13 cellular contexts compared by ENCODE assay signal in genomic region chr2:151765760-151766159, GRCh38. TPM values are rescaled to one million over a fixed set of nuclear protein-coding genes. Genes with fewer than 3 reads are reported as not detected.
A peak's percentile ranks its signal among the peaks of the same experiment; 100 is the strongest.
DNase-seq lines count a peak whose midpoint lies in the region; ATAC-seq and TF ChIP-seq lines count a peak whose summit lies in the region.
"Had no signal": no experiment of that assay in that cellular context is flagged by ENCODE, and none has a peak within 500 bp of the region (broad histone marks: within the 10 kb centered on the region; RNA-seq: fewer than 3 reads in every experiment).

No MANE protein-coding gene starts in this region.

- H3K9me3 Mint-ChIP-seq in mesothelial cell of epicardium = peaks cover 7% of the 10 kb centered on the region

- no peak for TF ChIP-seq CTCF in OCI-LY7 (conservative IDR thresholded peaks at IDR 0.05; ENCODE audit: low read length)
- TF ChIP-seq CTCF in mesothelial cell of epicardium (IDR thresholded peaks at IDR 0.05; ENCODE audit: unreplicated experiment) = no peak

- no peaks in the 10 kb centered on the region for H4K20me1 ChIP-seq in OCI-LY7 (ENCODE audit: insufficient read depth, low read length)

- CTCF ChIA-PET in OCI-LY7 (lab: Charles Lee; ENCODE audit: unreplicated experiment) = interaction anchor here (0.6 kb wide), 1 partner anchor 285 kb away, joined by 3 read pairs; no protein-coding TSS in a partner anchor

- H2AFZ ChIP-seq in OCI-LY7 (ENCODE audit: low read length) = peak overlapping the region; percentile 72

- intact Hi-C loops in OCI-LY7 (cut with micrococcal nuclease; ENCODE audit: unreplicated experiment) = no loop called here

- H3K4me3 Mint-ChIP-seq in mesothelial cell of epicardium = no peak overlapping the region
- H3K4me3 Mint-ChIP-seq: CD4-positive, alpha-beta memory T cell had no signal

- H3K36me3 Mint-ChIP-seq in mesothelial cell of epicardium = peaks cover 3% of the 10 kb centered on the region

- peaks cover 3% of the 10 kb centered on the region; the same call in 1 of the 2 replicates for H3K36me3 ChIP-seq in OCI-LY7 (ENCODE audit: insufficient read depth, low read length)
- H3K36me3 ChIP-seq: colonic mucosa, pancreas had no signal

- H3K27ac ChIP-seq in OCI-LY7 (ENCODE audit: low read depth, low read length, poor library complexity, severe bottlenecking) = peak overlapping the region; percentile 52
- H3K27ac ChIP-seq: colonic mucosa, pancreas had no signal

- peaks cover 34% of the 10 kb centered on the region for H3K4me1 ChIP-seq in OCI-LY7 (ENCODE audit: insufficient read depth, low read length, poor library complexity, severe bottlenecking)
- H3K4me1 ChIP-seq: colonic mucosa, pancreas had no signal

- no peaks in the 10 kb centered on the region for H3K9me2 ChIP-seq in OCI-LY7 (ENCODE audit: insufficient read depth, low read length)

- H3K79me2 ChIP-seq in OCI-LY7 (ENCODE audit: insufficient read depth, low read depth, low read length) = no peaks in the 10 kb centered on the region

- no peaks in the 10 kb centered on the region for H3K9me3 ChIP-seq in OCI-LY7 (ENCODE audit: low read length)
- H3K9me3 ChIP-seq: colonic mucosa, pancreas had no signal

- H3K27ac Mint-ChIP-seq in mesothelial cell of epicardium = peak overlapping the region; percentile 37

- peaks cover 13% of the 10 kb centered on the region for H3K4me1 Mint-ChIP-seq in mesothelial cell of epicardium

- peak overlapping the region; percentile 48; the same call in 1 of the 2 replicates for H3K4me2 ChIP-seq in OCI-LY7 (ENCODE audit: low read length)

- no TSS peak for BruUV-seq in OCI-LY7 (replicated peaks; lab: Mats Ljungman, UMichigan)

- in situ Hi-C loops in G401 (cut with HindIII; ENCODE audit: low sequenced_read_pairs) = no loop called here

- POLR2A ChIA-PET in OCI-LY7 (lab: Charles Lee) = interaction anchor here (0.6 to 1.0 kb wide), 2 partner anchors 16 to 39 kb away, joined by 4 read pairs; no protein-coding TSS in a partner anchor

- no peak overlapping the region for H3K4me3 ChIP-seq in OCI-LY7 (ENCODE audit: low read depth, low read length, poor library complexity, severe bottlenecking)
- H3K4me3 ChIP-seq: colonic mucosa, pancreas had no signal

- H3K27me3 Mint-ChIP-seq in mesothelial cell of epicardium (ENCODE audit: low read depth) = no peaks in the 10 kb centered on the region
- H3K27me3 Mint-ChIP-seq: CD4-positive, alpha-beta memory T cell had no signal

- ATAC-seq in GM21619 (IDR thresholded peaks at IDR 0.05; ENCODE audit: unreplicated experiment) (peak; percentile 28), GM21717 (IDR thresholded peaks at IDR 0.05; ENCODE audit: unreplicated experiment) (no peak)
- ATAC-seq: pancreas had no signal

- DNase-seq in Daoy (ENCODE audit: low read depth) (peak; percentile 26), OCI-LY7 (ENCODE audit: low spot score) (no peak), mesothelial cell of epicardium (ENCODE audit: low spot score in 2 of 2, unreplicated experiment in 2 of 2) (no peak), amniotic stem cell (lab: John Stamatoyannopoulos, UW) (no peak), G401 (ENCODE audit: low spot score) (no peak), A172 (ENCODE audit: low spot score) (no peak)
- DNase-seq: activated naive CD4-positive, alpha-beta T cell treated with Interleukin-2 at 50 U/mL for 16 hours; CD4-positive, alpha-beta memory T cell; colonic mucosa; stimulated activated CD4-positive, alpha-beta T cell treated with anti-CD3 and anti-CD28 coated beads, Interleukin-2, amount 100 ng/mL, for 24 hours had no signal

RNA-seq across cellular contexts. Expression of gene NEB, which starts 31.5 kb away (rescaled TPM):
- total RNA-seq in Daoy (2014; rRNA removed; shearing (Covaris generic)) = 0.17 and 0.48 TPM in 2 replicates
- 0.33 and 0.38 TPM in 2 replicates for total RNA-seq in OCI-LY7 (2014; rRNA removed; shearing (Covaris generic))
- total RNA-seq in OCI-LY7 (2022) = 0.04 and 0.30 TPM in 2 replicates
- total RNA-seq in mesothelial cell of epicardium = 0.92 to 1.2 TPM (median 1.1 TPM) in 3 replicates
- 0.27 TPM in 1 of 2 replicates, not detected in the other for total RNA-seq in G401 (2014; rRNA removed; shearing (Covaris generic))
- total RNA-seq in A172 (2014; rRNA removed; shearing (Covaris generic)) = not detected in 2 replicates
